Comparison of ENCODE assay signal across 8 cellular contexts in genomic region chr11:49169579-49169978, GRCh38. TPM values are rescaled to one million over a fixed set of nuclear protein-coding genes. Genes with fewer than 3 reads are reported as not detected.
"Had no signal": no experiment of that assay in that cellular context is flagged by ENCODE, and none has a peak within 500 bp of the region (broad histone marks: within the 10 kb centered on the region; RNA-seq: fewer than 3 reads in every experiment).

No MANE protein-coding gene starts in this region.

RNA-seq across cellular contexts. Expression of gene FOLH1, which starts 38.8 kb away (rescaled TPM):
- total RNA-seq: activated CD8-positive, alpha-beta T cell treated with anti-CD3 and anti-CD28 coated beads, Interleukin-2, amount 10 ng/mL, durations not matched to agents 7 days and 5 days; activated naive CD8-positive, alpha-beta T cell treated with anti-CD3 and anti-CD28 coated beads, Interleukin-2, amount 10 ng/mL, durations not matched to agents 7 days and 5 days; hepatocyte; mesothelial cell of epicardium; myocyte; neural crest cell; osteocyte; WTC11 had no signal
- polyA plus RNA-seq: hepatocyte had no signal
